ENCODE assay signal across 13 cellular contexts in genomic region chr3:177300842-177301241, GRCh38.
A peak's percentile ranks its signal among the peaks of the same experiment; 100 is the strongest.
DNase-seq lines count a peak whose midpoint lies in the region; ATAC-seq and TF ChIP-seq lines count a peak whose summit lies in the region.
"Had no signal": no experiment of that assay in that cellular context is flagged by ENCODE, and none has a peak within 500 bp of the region (broad histone marks: within the 10 kb centered on the region; RNA-seq: fewer than 3 reads in every experiment).

No MANE protein-coding gene starts in this region.

- ATAC-seq in GM19467 (IDR thresholded peaks at IDR 0.05; ENCODE audit: unreplicated experiment): peak; percentile 43
- ATAC-seq in HG03354 (IDR thresholded peaks at IDR 0.05; ENCODE audit: poor library complexity, severe bottlenecking, unreplicated experiment): peak; percentile 37
- ATAC-seq in right lobe of liver: peak in 3 of 4 donors; percentile 46 to 71 (median 63)
- ATAC-seq: activated T-cell treated with anti-CD3 and anti-CD28 coated beads, Interleukin-2, amount 50 U/mL, for 4 hours; T-helper 17 cell had no signal

- CTCF ChIA-PET in Caco-2 (lab: Charles Lee): interaction anchor here (1.4 kb wide), 1 partner anchor 38 kb away, joined by 4 read pairs; no protein-coding TSS in a partner anchor

- intact Hi-C loops in Caco-2 (cut with micrococcal nuclease; ENCODE audit: unreplicated experiment): loop anchor here (1.0 kb wide), 5 partner anchors 15 to 371 kb away; no protein-coding TSS in a partner anchor
- intact Hi-C loops in right lobe of liver (cut with DNase I): no loop called here

- peak overlapping the region; percentile 34 for H3K4me3 ChIP-seq in Caco-2 (ENCODE audit: low read depth, low read length)
- H3K4me3 ChIP-seq in right lobe of liver: no peak overlapping the region
- H3K4me3 ChIP-seq: upper lobe of left lung had no signal

- no peaks in the 10 kb centered on the region for H3K27me3 ChIP-seq in Caco-2 (replicated peaks; ENCODE audit: control insufficient read depth, insufficient read depth, low read length)
- no peaks in the 10 kb centered on the region for H3K27me3 ChIP-seq in right lobe of liver
- H3K27me3 ChIP-seq: upper lobe of left lung had no signal

- BruUV-seq in Caco-2 (replicated peaks; lab: Mats Ljungman, UMichigan): TSS peak; percentile 95

- H3K36me3 ChIP-seq in Caco-2 (ENCODE audit: control insufficient read depth, insufficient read depth, low read length) (no peaks in the 10 kb centered on the region), right lobe of liver (no peaks in the 10 kb centered on the region)
- H3K36me3 ChIP-seq: upper lobe of left lung had no signal

- H3K9me3 ChIP-seq in Caco-2: no peaks in the 10 kb centered on the region
- H3K9me3 ChIP-seq in right lobe of liver: no peaks in the 10 kb centered on the region
- H3K9me3 ChIP-seq: upper lobe of left lung had no signal

- peaks cover 24% of the 10 kb centered on the region for H3K4me1 ChIP-seq in Caco-2
- peaks cover 0 to 14% (median 0%) of the 10 kb centered on the region in 4 donors for H3K4me1 ChIP-seq in right lobe of liver

- TF ChIP-seq POLR2A in right lobe of liver (IDR thresholded peaks at IDR 0.05): no peak

- peak overlapping the region in 1 of 3 donors; percentile 52 for H3K27ac ChIP-seq in right lobe of liver
- H3K27ac ChIP-seq: upper lobe of left lung had no signal

- H3K9me3 Mint-ChIP-seq in Caco-2 (ENCODE audit: unreplicated experiment) (no peaks in the 10 kb centered on the region), chondrocyte (ENCODE audit: low read depth) (no peaks in the 10 kb centered on the region)
- no peaks in the 10 kb centered on the region for H3K9me3 Mint-ChIP-seq in T-helper 2 cell treated with Interferon-gamma antibody and Interleukin-4, amounts not matched to agents 5 μg/mL and 100 μg/mL, for 36 hours
- H3K9me3 Mint-ChIP-seq: activated T-cell treated with anti-CD3 and anti-CD28 coated beads, Interleukin-2, amount 50 U/mL, for 4 hours had no signal

- no peaks in the 10 kb centered on the region for H3K27me3 Mint-ChIP-seq in Caco-2 (ENCODE audit: insufficient read depth, unreplicated experiment)
- H3K27me3 Mint-ChIP-seq in chondrocyte (ENCODE audit: low read depth): no peaks in the 10 kb centered on the region
- H3K27me3 Mint-ChIP-seq in T-helper 2 cell treated with Interferon-gamma antibody and Interleukin-4, amounts not matched to agents 5 μg/mL and 100 μg/mL, for 36 hours (ENCODE audit: low read depth): no peaks in the 10 kb centered on the region
- H3K27me3 Mint-ChIP-seq: T-helper 17 cell had no signal

- POLR2A ChIA-PET in Caco-2 (lab: Charles Lee): interaction anchor here (0.6 to 1.5 kb wide), 3 partner anchors 37 to 58 kb away, joined by 3 to 11 read pairs (median 5); no protein-coding TSS in a partner anchor

- 27% methylated on average over 2 of the region's 2 CpGs for WGBS in right lobe of liver (ENCODE audit: insufficient coverage, low coverage, low lambda C conversion rate, missing lambda C conversion rate)

- H3K36me3 Mint-ChIP-seq in Caco-2 (ENCODE audit: insufficient read depth, unreplicated experiment): peaks cover 6% of the 10 kb centered on the region
- no peaks in the 10 kb centered on the region for H3K36me3 Mint-ChIP-seq in chondrocyte (ENCODE audit: low read depth)
- no peaks in the 10 kb centered on the region for H3K36me3 Mint-ChIP-seq in T-helper 2 cell treated with Interferon-gamma antibody and Interleukin-4, amounts not matched to agents 5 μg/mL and 100 μg/mL, for 36 hours (ENCODE audit: low read depth)

- H3K4me3 Mint-ChIP-seq in Caco-2 (ENCODE audit: unreplicated experiment) (peak overlapping the region; percentile 68), chondrocyte (ENCODE audit: unreplicated experiment) (no peak overlapping the region)
- H3K4me3 Mint-ChIP-seq in T-helper 2 cell treated with Interferon-gamma antibody and Interleukin-4, amounts not matched to agents 5 μg/mL and 100 μg/mL, for 36 hours: no peak overlapping the region
- H3K4me3 Mint-ChIP-seq: activated T-cell treated with anti-CD3 and anti-CD28 coated beads, Interleukin-2, amount 50 U/mL, for 4 hours; T-helper 17 cell had no signal

- H3K4me1 Mint-ChIP-seq in Caco-2 (ENCODE audit: low read depth, unreplicated experiment) (peaks cover 6% of the 10 kb centered on the region), chondrocyte (ENCODE audit: low read depth) (peaks cover 17% of the 10 kb centered on the region)
- peaks cover 2% of the 10 kb centered on the region for H3K4me1 Mint-ChIP-seq in T-helper 2 cell treated with Interferon-gamma antibody and Interleukin-4, amounts not matched to agents 5 μg/mL and 100 μg/mL, for 36 hours (ENCODE audit: low read depth)
- H3K4me1 Mint-ChIP-seq: T-helper 17 cell had no signal

- DNase-seq in Caco-2: no peak
- DNase-seq in right lobe of liver: no peak
- no peak for DNase-seq in iPS-NIHi7 (ENCODE audit: extremely low spot score)
- no peak for DNase-seq in chondrocyte (ENCODE audit: low spot score)
- no peak for DNase-seq in activated CD4-positive, alpha-beta T cell treated with anti-CD3 and anti-CD28 coated beads, Interleukin-2, amount 50 U/mL, for 48 hours
- DNase-seq in T-helper 2 cell treated with Interferon-gamma antibody and Interleukin-4, amounts not matched to agents 5 μg/mL and 100 μg/mL, for 36 hours (ENCODE audit: low spot score): no peak
- DNase-seq: activated T-cell treated with anti-CD3 and anti-CD28 coated beads, Interleukin-2, amount 50 U/mL, for 4 hours; cortex of kidney; KG1; T-helper 17 cell had no signal

- no peak for TF ChIP-seq CTCF in Caco-2 (IDR thresholded peaks at IDR 0.05; ENCODE audit: insufficient read depth in 1 of 2, low read depth in 1 of 2, low read length in 1 of 2, severe bottlenecking in 1 of 2, unreplicated experiment in 1 of 2)
- no peak for TF ChIP-seq CTCF in right lobe of liver (IDR thresholded peaks at IDR 0.05)
- TF ChIP-seq CTCF in chondrocyte (IDR thresholded peaks at IDR 0.05): no peak

- peak overlapping the region; percentile 82 for H3K27ac Mint-ChIP-seq in Caco-2 (ENCODE audit: unreplicated experiment)
- no peak overlapping the region for H3K27ac Mint-ChIP-seq in chondrocyte (ENCODE audit: unreplicated experiment)
- no peak overlapping the region for H3K27ac Mint-ChIP-seq in T-helper 2 cell treated with Interferon-gamma antibody and Interleukin-4, amounts not matched to agents 5 μg/mL and 100 μg/mL, for 36 hours
- H3K27ac Mint-ChIP-seq: T-helper 17 cell had no signal
